Comparison of ENCODE assay signal across 26 cellular contexts in genomic region chr9:36169708-36170107, GRCh38. TPM values are rescaled to one million over a fixed set of nuclear protein-coding genes. Genes with fewer than 3 reads are reported as not detected.
"Had no signal": no experiment of that assay in that cellular context is flagged by ENCODE, and none has a peak within 500 bp of the region (broad histone marks: within the 10 kb centered on the region; RNA-seq: fewer than 3 reads in every experiment).

No MANE protein-coding gene starts in this region.

- ATAC-seq: activated T-cell treated with anti-CD3 and anti-CD28 coated beads, Interleukin-2, amount 50 U/mL, for 72 hours; body of pancreas; gastrocnemius medialis; left lung; lower lobe of right lung; naive thymus-derived CD8-positive, alpha-beta T cell; psoas muscle; upper lobe of right lung had no signal

- H3K4me3 Mint-ChIP-seq: activated naive CD8-positive, alpha-beta T cell; activated T-cell treated with anti-CD3 and anti-CD28 coated beads, Interleukin-2, amount 50 U/mL, for 72 hours; naive thymus-derived CD8-positive, alpha-beta T cell; neural crest cell had no signal

- H3K27me3 Mint-ChIP-seq: activated naive CD8-positive, alpha-beta T cell had no signal

- H3K9me3 Mint-ChIP-seq: activated T-cell treated with anti-CD3 and anti-CD28 coated beads, Interleukin-2, amount 50 U/mL, for 72 hours; naive thymus-derived CD8-positive, alpha-beta T cell; neural crest cell had no signal

- H3K4me1 Mint-ChIP-seq: neural crest cell had no signal

- DNase-seq: activated CD4-positive, alpha-beta T cell treated with anti-CD3 and anti-CD28 coated beads for 4 hours; activated CD4-positive, alpha-beta T cell treated with anti-CD3 and anti-CD28 coated beads, Interleukin-2, amount 50 U/mL, for 4 hours; activated naive CD4-positive, alpha-beta T cell treated with Interleukin-2 at 50 U/mL for 16 hours; activated T-cell treated with anti-CD3 and anti-CD28 coated beads for 4 hours; activated T-cell treated with anti-CD3 and anti-CD28 coated beads, Interleukin-2, amount 50 U/mL, for 72 hours; aorta; body of pancreas; dermis blood vessel endothelial cell; effector CD4-positive, alpha-beta T cell; erythroblast; gastrocnemius medialis; glutamatergic neuron; left lung; lower lobe of right lung; mesenchymal stem cell; naive thymus-derived CD8-positive, alpha-beta T cell; occipital lobe; psoas muscle; spleen; stimulated activated naive CD4-positive, alpha-beta T cell; tibial artery; upper lobe of right lung had no signal

- H3K36me3 Mint-ChIP-seq: activated naive CD8-positive, alpha-beta T cell; naive thymus-derived CD8-positive, alpha-beta T cell had no signal

- H3K27ac Mint-ChIP-seq: activated naive CD8-positive, alpha-beta T cell; activated T-cell treated with anti-CD3 and anti-CD28 coated beads, Interleukin-2, amount 50 U/mL, for 72 hours had no signal

RNA-seq across cellular contexts. Expression of gene CCIN, which starts 0.5 kb away (rescaled TPM):
- total RNA-seq: body of pancreas, gastrocnemius medialis, neural crest cell, occipital lobe, psoas muscle, right atrium auricular region, suprapubic skin, upper lobe of right lung had no signal
